In genomic region chr20:3783516-3784225, GRCh38 we compare ENCODE assay signal across 10 cellular contexts. TPM values are rescaled to one million over a fixed set of nuclear protein-coding genes. Genes with fewer than 3 reads are reported as not detected.
DNase-seq lines count a peak whose midpoint lies in the region; ATAC-seq and TF ChIP-seq lines count a peak whose summit lies in the region.
"Had no signal": no experiment of that assay in that cellular context is flagged by ENCODE, and none has a peak within 500 bp of the region (broad histone marks: within the 10 kb centered on the region; RNA-seq: fewer than 3 reads in every experiment).

No MANE protein-coding gene starts in this region.

- POLR2A ChIA-PET in MCF 10A (lab: Yijun Ruan, JAX), result interaction anchor here (1.2 to 5.2 kb wide), 3 partner anchors 15 to 109 kb away, joined by 3 to 61 read pairs (median 7); partner anchors contain the start of gene ADISSP

- H3K4me3 Mint-ChIP-seq in IgD-negative memory B cell, result peak overlapping the region in 3 of 4 donors; percentile 18 to 60 (median 33)
- peak overlapping the region; percentile 76 for H3K4me3 Mint-ChIP-seq in MCF 10A (ENCODE audit: unreplicated experiment)
- H3K4me3 Mint-ChIP-seq in effector memory CD8-positive, alpha-beta T cell, result no peak overlapping the region

- TF ChIP-seq CTCF in MCF 10A (IDR thresholded peaks at IDR 0.05; ENCODE audit: unreplicated experiment), result no peak
- TF ChIP-seq CTCF in psoas muscle (IDR thresholded peaks at IDR 0.05), result no peak

- no peaks in the 10 kb centered on the region for H3K9me3 Mint-ChIP-seq in IgD-negative memory B cell
- no peaks in the 10 kb centered on the region for H3K9me3 Mint-ChIP-seq in MCF 10A (ENCODE audit: unreplicated experiment)
- H3K9me3 Mint-ChIP-seq in effector memory CD8-positive, alpha-beta T cell, result no peaks in the 10 kb centered on the region
- H3K9me3 Mint-ChIP-seq: activated naive CD4-positive, alpha-beta T cell treated with anti-CD3 and anti-CD28 coated beads, Interleukin-2, amount 10 ng/mL, durations not matched to agents 7 days and 5 days had no signal

- peaks cover 1% of the 10 kb centered on the region for H3K36me3 Mint-ChIP-seq in IgD-negative memory B cell
- H3K36me3 Mint-ChIP-seq in MCF 10A (ENCODE audit: insufficient read depth, unreplicated experiment), result peaks cover 21% of the 10 kb centered on the region
- peaks cover 14% of the 10 kb centered on the region for H3K36me3 Mint-ChIP-seq in effector memory CD8-positive, alpha-beta T cell (ENCODE audit: insufficient read depth)

- ATAC-seq in psoas muscle, result no peak
- ATAC-seq in GM21737 (IDR thresholded peaks at IDR 0.05; ENCODE audit: unreplicated experiment), result no peak
- no peak for ATAC-seq in effector memory CD8-positive, alpha-beta T cell (replicated peaks)
- no peak for ATAC-seq in HG02970 (IDR thresholded peaks at IDR 0.05; ENCODE audit: low FRiP score, unreplicated experiment)

- H3K36me3 ChIP-seq in psoas muscle (ENCODE audit: insufficient read depth in 1 of 2, low read depth in 1 of 2), result peaks cover 0 to 4% of the 10 kb centered on the region in 2 donors

- H3K4me1 Mint-ChIP-seq in IgD-negative memory B cell, result peaks cover 21 to 35% (median 24%) of the 10 kb centered on the region in 3 donors
- peaks cover 44% of the 10 kb centered on the region for H3K4me1 Mint-ChIP-seq in MCF 10A (ENCODE audit: insufficient read depth, unreplicated experiment)
- peaks cover 39 to 50% of the 10 kb centered on the region in 2 donors for H3K4me1 Mint-ChIP-seq in effector memory CD8-positive, alpha-beta T cell (ENCODE audit: low read depth in 2 of 2)

- H3K27me3 Mint-ChIP-seq in IgD-negative memory B cell (peaks cover 4% of the 10 kb centered on the region), MCF 10A (ENCODE audit: insufficient read depth, unreplicated experiment) (no peaks in the 10 kb centered on the region)
- no peaks in the 10 kb centered on the region for H3K27me3 Mint-ChIP-seq in effector memory CD8-positive, alpha-beta T cell

- no peaks in the 10 kb centered on the region for H3K9me3 ChIP-seq in psoas muscle

- H3K4me1 ChIP-seq in psoas muscle, result peaks cover 35% of the 10 kb centered on the region

- peaks cover 0 to under 1% (median 0%) of the 10 kb centered on the region in 3 donors for H3K27me3 ChIP-seq in psoas muscle (ENCODE audit: insufficient read depth in 3 of 3, low read length in 2 of 3)

- intact Hi-C loops in MCF 10A (cut with micrococcal nuclease), result loop anchor here (10.0 kb wide), 1 partner anchor 291 kb away; no protein-coding TSS in a partner anchor
- intact Hi-C loops in psoas muscle (cut with DNase I), result loop anchor here in 1 of 2 donors (10.0 kb wide), 1 partner anchor 301 kb away; no protein-coding TSS in a partner anchor

- CTCF ChIA-PET in MCF 10A (lab: Yijun Ruan, JAX), result interaction anchor here (0.6 to 12.0 kb wide), 4 partner anchors 15 to 71 kb away, joined by 3 to 231 read pairs (median 14); partner anchors contain the start of genes ADISSP and AP5S1

- H3K27ac Mint-ChIP-seq in IgD-negative memory B cell, result peak overlapping the region; percentile 39 to 57 (median 53)
- H3K27ac Mint-ChIP-seq in MCF 10A (ENCODE audit: low read depth, unreplicated experiment), result peak overlapping the region; percentile 39
- H3K27ac Mint-ChIP-seq in effector memory CD8-positive, alpha-beta T cell, result no peak overlapping the region

- 50 to 52% (median 50%) methylated on average over 10 to 11 of the region's 11 CpGs for WGBS in psoas muscle, 3 donors

- peak overlapping the region; percentile 79 for H3K4me3 ChIP-seq in psoas muscle

- H3K27ac ChIP-seq in psoas muscle, result no peak overlapping the region

- DNase-seq in MCF 10A (ENCODE audit: unreplicated experiment) (no peak), psoas muscle (peak in 1 of 2 donors; percentile 41)
- DNase-seq in effector memory CD8-positive, alpha-beta T cell, result no peak
- DNase-seq: activated naive CD4-positive, alpha-beta T cell treated with anti-CD3 and anti-CD28 coated beads, Interleukin-2, amount 10 ng/mL, durations not matched to agents 7 days and 5 days; GF-D8; stimulated activated CD4-positive, alpha-beta T cell treated with anti-CD3 and anti-CD28 coated beads, Interleukin-2, amount 100 ng/mL, for 48 hours had no signal

- BruUV-seq in MCF 10A (replicated peaks; lab: Mats Ljungman, UMichigan), result no TSS peak

RNA-seq across cellular contexts. Expression of gene SPEF1, which starts 2.4 kb away (rescaled TPM):
- not detected for polyA plus RNA-seq in IgD-negative memory B cell
- 0.32 TPM in 1 of 2 replicates, not detected in the other for total RNA-seq in MCF 10A (2022)
- under 1 TPM in 1 of 4 donors, not detected in 3; 0.13 TPM for total RNA-seq in psoas muscle
- polyA plus RNA-seq in psoas muscle, result 1 to 10 TPM in 1 of 3 donors, under 1 TPM in 2; 0.12 to 1.7 (median 0.35) TPM
- total RNA-seq: urinary bladder had no signal

RNA-seq across cellular contexts. Expression of gene CENPB, which starts 2.9 kb away (rescaled TPM):
- 1.1 TPM for polyA plus RNA-seq in IgD-negative memory B cell
- 51.5 and 54.8 TPM in 2 replicates for total RNA-seq in MCF 10A (2022)
- 100 to 1,000 TPM in 1 of 4 donors, 10 to 100 TPM in 3; 74.3 to 129 (median 97.8) TPM for total RNA-seq in psoas muscle
- 100 to 1,000 TPM in 2 of 3 donors, 10 to 100 TPM in 1; 84.0 to 144 (median 116) TPM for polyA plus RNA-seq in psoas muscle

RNA-seq across cellular contexts. Expression of gene CDC25B, which starts 12.4 kb away (rescaled TPM):
- polyA plus RNA-seq in IgD-negative memory B cell, result 20.0 TPM
- total RNA-seq in MCF 10A (2022), result 134 and 137 TPM in 2 replicates
- total RNA-seq in psoas muscle, result 1 to 10 TPM; 7.1 to 9.1 (median 8.4) TPM
- polyA plus RNA-seq in psoas muscle, result 1 to 10 TPM; 5.1 to 6.8 (median 6.6) TPM

RNA-seq across cellular contexts. Expression of gene ADISSP, which starts 16.1 kb away (rescaled TPM):
- 30.0 TPM for polyA plus RNA-seq in IgD-negative memory B cell
- total RNA-seq in MCF 10A (2022), result 37.8 and 58.8 TPM in 2 replicates
- 10 to 100 TPM; 11.9 to 16.0 (median 13.4) TPM for total RNA-seq in psoas muscle
- 10 to 100 TPM; 10.7 to 24.7 (median 15.4) TPM for polyA plus RNA-seq in psoas muscle

RNA-seq across cellular contexts. Expression of gene AP5S1, which starts 36.7 kb away (rescaled TPM):
- polyA plus RNA-seq in IgD-negative memory B cell (12.8 TPM), psoas muscle (10 to 100 TPM; 11.0 to 25.2 (median 12.9) TPM)
- total RNA-seq in MCF 10A (2022) (15.8 and 19.2 TPM in 2 replicates), psoas muscle (10 to 100 TPM; 11.8 to 17.5 (median 12.1) TPM)

Comparison
In these comparisons a context has a peak if more than half of its experiments do, and no peak if none do; other contexts are left out.
1. H3K27ac Mint-ChIP-seq: peak in IgD-negative memory B cell (3 of 3) and MCF 10A (single experiment); none in effector memory CD8-positive, alpha-beta T cell (0 of 2).
2. H3K4me3 Mint-ChIP-seq: peak in IgD-negative memory B cell (3 of 4) and MCF 10A (single experiment); none in effector memory CD8-positive, alpha-beta T cell (0 of 2).
3. RNA of gene CDC25B, which starts 12.4 kb away (total RNA-seq): 134 to 137 TPM in MCF 10A; 7.1 to 9.1 TPM in psoas muscle; every median in the first group is over 10 times any median in the second.